Comparison of ENCODE assay signal across 9 cellular contexts in the genomic region with DNA sequence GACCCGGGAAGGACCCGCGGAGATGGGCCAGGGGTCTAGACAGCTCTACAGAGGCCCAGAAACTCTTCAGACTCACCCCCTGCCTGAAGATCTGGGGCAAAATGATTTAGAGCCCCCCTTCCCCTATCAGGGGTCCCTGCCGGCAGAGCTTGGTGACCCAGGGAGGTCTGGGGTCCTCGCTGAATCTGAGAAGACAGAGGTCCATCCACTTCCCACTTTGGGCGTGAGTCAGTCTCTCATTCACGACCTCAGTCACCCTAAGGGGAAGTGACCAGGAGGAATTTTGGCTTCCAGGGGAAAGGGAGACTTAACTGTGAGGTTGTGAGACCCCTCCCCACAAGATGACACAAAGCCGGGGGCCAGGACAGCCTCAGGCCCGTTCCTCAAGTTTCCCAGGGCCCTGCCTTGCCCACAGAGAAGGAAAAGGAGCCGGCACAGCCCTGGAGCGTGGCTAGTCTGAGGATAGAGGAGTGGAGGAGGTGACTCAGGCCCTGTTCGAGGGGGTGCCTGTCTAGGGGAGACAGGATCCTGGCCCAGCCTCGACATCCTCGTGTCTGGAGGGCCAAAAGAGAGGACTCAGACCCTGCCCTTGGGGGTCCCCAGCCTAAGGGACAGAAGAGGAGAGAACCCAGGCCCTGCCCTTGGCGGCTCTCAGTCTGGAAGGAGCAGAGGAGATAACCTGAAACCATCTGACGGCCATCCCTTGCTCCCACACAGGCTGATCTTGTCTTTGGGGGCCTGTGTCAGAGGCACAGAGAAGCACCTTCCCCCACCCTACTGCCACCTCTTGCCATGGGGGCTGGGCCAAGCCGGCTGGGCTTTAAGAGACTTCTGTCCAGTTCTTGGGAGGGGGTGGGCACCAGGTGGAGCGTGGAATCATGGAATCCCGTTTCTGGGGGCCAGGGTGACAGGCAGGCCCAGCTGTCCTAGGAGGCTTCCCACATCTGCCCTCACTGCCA. TPM values are rescaled to one million over a fixed set of nuclear protein-coding genes. Genes with fewer than 3 reads are reported as not detected.
DNase-seq lines count a peak whose midpoint lies in the region; ATAC-seq and TF ChIP-seq lines count a peak whose summit lies in the region.
"Had no signal": no experiment of that assay in that cellular context is flagged by ENCODE, and none has a peak within 500 bp of the region (broad histone marks: within the 10 kb centered on the region; RNA-seq: fewer than 3 reads in every experiment).

No MANE protein-coding gene starts in this region.

- peaks cover 2% of the 10 kb centered on the region for H3K4me1 ChIP-seq in iPS-15b (ENCODE audit: control insufficient read depth, insufficient read depth, low read length)
- H3K4me1 ChIP-seq in skeletal muscle tissue (ENCODE audit: control insufficient read depth in 3 of 3, insufficient read depth in 3 of 3, low read length in 3 of 3), result peaks cover 33 to 53% (median 48%) of the 10 kb centered on the region in 3 donors

- peak overlapping the region; percentile 91 for H3K27ac ChIP-seq in skeletal muscle tissue (ENCODE audit: low read depth, low read length)

- H3K9ac ChIP-seq in iPS-15b (ENCODE audit: low read depth, low read length), result peak overlapping the region; percentile 12
- peak overlapping the region; percentile 75 to 81 (median 80) for H3K9ac ChIP-seq in skeletal muscle tissue (ENCODE audit: low read depth in 1 of 3, low read length in 3 of 3)

- in situ Hi-C loops in astrocyte of the cerebellum (cut with HindIII; ENCODE audit: low sequenced_read_pairs), result no loop called here

- TF ChIP-seq CTCF in astrocyte of the cerebellum (IDR thresholded peaks at IDR 0.05; ENCODE audit: low read depth, low read length, missing control alignments), result no peak

- ATAC-seq in GM19467 (IDR thresholded peaks at IDR 0.05; ENCODE audit: unreplicated experiment) (no peak), HG03135 (IDR thresholded peaks at IDR 0.05; ENCODE audit: unreplicated experiment) (no peak), GM19023 (IDR thresholded peaks at IDR 0.05; ENCODE audit: unreplicated experiment) (no peak)

- H3K9me3 ChIP-seq in iPS-15b (ENCODE audit: control insufficient read depth, insufficient read depth, low read length) (no peaks in the 10 kb centered on the region), skeletal muscle tissue (ENCODE audit: control insufficient read depth in 3 of 3, low read length in 3 of 3) (no peaks in the 10 kb centered on the region)

- H3K36me3 ChIP-seq in iPS-15b (ENCODE audit: control insufficient read depth, insufficient read depth, low read length) (no peaks in the 10 kb centered on the region), skeletal muscle tissue (ENCODE audit: control insufficient read depth in 3 of 3, insufficient read depth in 3 of 3, low read length in 3 of 3) (peaks cover 0 to 2% (median 0%) of the 10 kb centered on the region in 3 donors)

- H3K27me3 ChIP-seq in iPS-15b (ENCODE audit: control insufficient read depth, insufficient read depth, low read length), result peaks cover 10% of the 10 kb centered on the region
- H3K27me3 ChIP-seq in skeletal muscle tissue (ENCODE audit: control insufficient read depth in 3 of 3, insufficient read depth in 3 of 3, low read length in 3 of 3), result peaks cover 5 to 23% (median 6%) of the 10 kb centered on the region in 3 donors

- DNase-seq in HCEC 1CT (peak; percentile 61), astrocyte of the cerebellum (ENCODE audit: low read depth) (no peak), NCI-H2171 (lab: John Stamatoyannopoulos, UW) (no peak)
- DNase-seq: NCI-H1092 treated with DMSO at 0.1 percent for 48 hours had no signal

- peak overlapping the region; percentile 80 for H3K4me3 ChIP-seq in astrocyte of the cerebellum (ENCODE audit: low read depth, low read length)
- peak overlapping the region; percentile 49 for H3K4me3 ChIP-seq in iPS-15b (ENCODE audit: low read depth, low read length)
- peak overlapping the region; percentile 65 to 68 (median 66) for H3K4me3 ChIP-seq in skeletal muscle tissue (ENCODE audit: low read length in 3 of 3)

RNA-seq across cellular contexts. Expression of a gene that starts 0.9 kb away (rescaled TPM):
- 19.8 TPM for total RNA-seq in skeletal muscle tissue

RNA-seq across cellular contexts. Expression of a gene that starts 30.7 kb away (rescaled TPM):
- 50.6 TPM for total RNA-seq in skeletal muscle tissue

RNA-seq across cellular contexts. Expression of a gene that starts 35.8 kb away (rescaled TPM):
- 3.1 TPM for total RNA-seq in skeletal muscle tissue
